27 cellular contexts compared by ENCODE assay signal in genomic region chr1:8693092-8693491, GRCh38.
A peak's percentile ranks its signal among the peaks of the same experiment; 100 is the strongest.
DNase-seq lines count a peak whose midpoint lies in the region; ATAC-seq, FAIRE-seq and TF ChIP-seq lines count a peak whose summit lies in the region.
"Had no signal": no experiment of that assay in that cellular context is flagged by ENCODE, and none has a peak within 500 bp of the region (broad histone marks: within the 10 kb centered on the region; RNA-seq: fewer than 3 reads in every experiment).

No MANE protein-coding gene starts in this region.

- H3K27me3 Mint-ChIP-seq in brain, result no peaks in the 10 kb centered on the region
- no peaks in the 10 kb centered on the region for H3K27me3 Mint-ChIP-seq in type B pancreatic cell
- H3K27me3 Mint-ChIP-seq: CD8-positive, alpha-beta memory T cell had no signal

- intact Hi-C loops in sciatic nerve (cut with DNase I) (no loop called here), uterus (cut with DNase I; ENCODE audit: low total_unique reads) (no loop called here)

- H3K36me3 Mint-ChIP-seq in brain (peaks cover 55% of the 10 kb centered on the region), type B pancreatic cell (peaks cover 19% of the 10 kb centered on the region)

- no peaks in the 10 kb centered on the region for H3K4me1 ChIP-seq in keratinocyte (ENCODE audit: control insufficient read depth, extremely low read depth, insufficient read depth, low read length)
- no peaks in the 10 kb centered on the region for H3K4me1 ChIP-seq in uterus
- H3K4me1 ChIP-seq: BE2C had no signal

- H3K27ac Mint-ChIP-seq in brain (peak overlapping the region in 3 of 5 experiments; percentile 3 to 55 (median 4)), type B pancreatic cell (peak overlapping the region; percentile 7)
- H3K27ac Mint-ChIP-seq: CD14-positive monocyte, GM23338, HFFc6 had no signal

- TF ChIP-seq POLR2A in uterus (IDR thresholded peaks at IDR 0.05), result no peak

- TF ChIP-seq CTCF in brain (conservative IDR thresholded peaks at IDR 0.05), result no peak
- no peak for TF ChIP-seq CTCF in keratinocyte (optimal IDR thresholded peaks at IDR 0.05 in 1 of 3, IDR thresholded peaks at IDR 0.05 in 1 of 3, conservative IDR thresholded peaks at IDR 0.05 in 1 of 3; ENCODE audit: extremely low read depth in 1 of 3, insufficient read depth in 2 of 3, low read length in 3 of 3)
- no peak for TF ChIP-seq CTCF in type B pancreatic cell (conservative IDR thresholded peaks at IDR 0.05)
- no peak for TF ChIP-seq CTCF in uterus (IDR thresholded peaks at IDR 0.05)

- H3K9me1 ChIP-seq in keratinocyte (ENCODE audit: control insufficient read depth, extremely low read depth, insufficient read depth, low read length), result no peaks in the 10 kb centered on the region

- H3K27me3 ChIP-seq in keratinocyte (ENCODE audit: control insufficient read depth, extremely low read depth, insufficient read depth, low read length), result no peaks in the 10 kb centered on the region
- no peaks in the 10 kb centered on the region for H3K27me3 ChIP-seq in uterus
- H3K27me3 ChIP-seq: BE2C had no signal

- H3K9ac ChIP-seq in keratinocyte (ENCODE audit: control insufficient read depth, extremely low read depth, insufficient read depth, low read length), result no peak overlapping the region
- H3K9ac ChIP-seq: KMS-11 had no signal

- H2AFZ ChIP-seq in keratinocyte (ENCODE audit: control insufficient read depth, low read length), result no peak overlapping the region
- H2AFZ ChIP-seq: GM23338 had no signal

- H3K4me3 Mint-ChIP-seq in brain (peak overlapping the region in 2 of 5 experiments; percentile 3 to 8), type B pancreatic cell (no peak overlapping the region)
- H3K4me3 Mint-ChIP-seq: CD14-positive monocyte; CD8-positive, alpha-beta memory T cell; GM23338; H9; HFFc6 had no signal

- peaks cover 4 to 11% (median 7%) of the 10 kb centered on the region in 5 experiments for H3K9me3 Mint-ChIP-seq in brain
- H3K9me3 Mint-ChIP-seq in type B pancreatic cell, result peaks cover 5% of the 10 kb centered on the region
- H3K9me3 Mint-ChIP-seq: CD8-positive, alpha-beta memory T cell; GM23338; H9; HFFc6 had no signal

- H3K9me3 ChIP-seq in keratinocyte (ENCODE audit: control insufficient read depth, low read depth, low read length) (no peaks in the 10 kb centered on the region), uterus (no peaks in the 10 kb centered on the region)
- H3K9me3 ChIP-seq: BE2C had no signal

- peak; percentile 52 for DNase-seq in NCI-H2171 treated with DMSO at 0.1 percent for 48 hours (lab: John Stamatoyannopoulos, UW)
- DNase-seq in NCI-H2171 (lab: John Stamatoyannopoulos, UW), result no peak
- DNase-seq in keratinocyte (ENCODE audit: low read depth, low spot score), result no peak
- no peak for DNase-seq in type B pancreatic cell (ENCODE audit: extremely low spot score, unreplicated experiment)
- DNase-seq in MV-4-11 (lab: John Stamatoyannopoulos, UW), result no peak
- no peak for DNase-seq in sciatic nerve (ENCODE audit: low spot score)
- no peak for DNase-seq in uterus
- DNase-seq: 8988T; ACHN; BE2C; Calu3; CD8-positive, alpha-beta memory T cell; H9; HFFc6; MM.1S; NCI-H1048; NCI-H1417; NCI-H187; NCI-H2227 treated with DMSO at 0.1 percent for 48 hours; NCI-H510A; NCI-H69; PC-3 had no signal

- H3K4me1 Mint-ChIP-seq in brain (peaks cover 77% of the 10 kb centered on the region), type B pancreatic cell (ENCODE audit: unreplicated experiment) (peaks cover 42% of the 10 kb centered on the region)
- H3K4me1 Mint-ChIP-seq: CD8-positive, alpha-beta memory T cell had no signal

- peaks cover 21% of the 10 kb centered on the region for H3K79me2 ChIP-seq in keratinocyte (ENCODE audit: control insufficient read depth, insufficient read depth, low read length)

- H4K20me1 ChIP-seq in keratinocyte (ENCODE audit: control insufficient read depth, extremely low read depth, insufficient read depth, low read length), result no peaks in the 10 kb centered on the region

- dilution Hi-C loops in keratinocyte (cut with MboI; ENCODE audit: extremely low pct_ligation_motif_present, low sequenced_read_pairs), result no loop called here

- H3K4me2 ChIP-seq in keratinocyte (ENCODE audit: control insufficient read depth, extremely low read depth, insufficient read depth, low read depth, low read length), result no peak overlapping the region
- H3K4me2 ChIP-seq: GM23338, KMS-11 had no signal

- H3K36me3 ChIP-seq in keratinocyte (ENCODE audit: control insufficient read depth in 2 of 2, extremely low read depth in 1 of 2, insufficient read depth in 2 of 2, low read length in 2 of 2) (no peaks in the 10 kb centered on the region), uterus (no peaks in the 10 kb centered on the region)
- H3K36me3 ChIP-seq: BE2C had no signal

- H3K27ac ChIP-seq in keratinocyte (ENCODE audit: control insufficient read depth, insufficient read depth, low read length) (no peak overlapping the region), uterus (no peak overlapping the region)
- H3K27ac ChIP-seq: KMS-11 had no signal

- no peak for ATAC-seq in sciatic nerve
- ATAC-seq: GM23338, PC-3, SK-N-SH treated with all-trans-retinoic acid at 6 μM for 48 hours had no signal

- peak; percentile 43 for FAIRE-seq in keratinocyte (lab: Jason Lieb, UNC)

- H3K4me3 ChIP-seq in keratinocyte (ENCODE audit: control insufficient read depth in 2 of 3, extremely low read depth in 1 of 3, insufficient read depth in 2 of 3, low read depth in 1 of 3, low read length in 3 of 3) (no peak overlapping the region), uterus (no peak overlapping the region)
- H3K4me3 ChIP-seq: GM23338 had no signal
